Comparison of ENCODE assay signal across 22 cellular contexts in the genomic region with DNA sequence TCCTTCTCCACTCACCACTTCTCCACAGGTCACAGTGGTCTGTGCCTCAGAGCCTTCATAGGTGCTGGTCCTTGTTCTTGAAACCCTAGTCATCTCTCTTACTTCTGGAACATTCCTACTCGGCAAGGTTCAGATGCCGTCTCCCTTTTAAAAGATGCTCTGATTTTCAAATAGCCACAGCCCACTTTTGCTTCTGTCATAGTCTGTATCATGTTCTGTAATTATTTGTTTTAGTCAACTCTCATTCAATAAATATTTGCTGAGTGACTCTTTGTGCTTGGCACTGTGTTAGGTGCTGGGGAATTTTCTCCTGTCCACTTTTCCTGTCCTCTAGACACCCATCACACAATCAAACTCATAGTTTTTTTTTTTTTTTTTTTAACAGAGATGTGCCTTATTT.
A peak's percentile ranks its signal among the peaks of the same experiment; 100 is the strongest.
DNase-seq lines count a peak whose midpoint lies in the region; ATAC-seq and TF ChIP-seq lines count a peak whose summit lies in the region.
"Had no signal": no experiment of that assay in that cellular context is flagged by ENCODE, and none has a peak within 500 bp of the region (broad histone marks: within the 10 kb centered on the region; RNA-seq: fewer than 3 reads in every experiment).

No MANE protein-coding gene starts in this region.

- H3K9me3 ChIP-seq in liver (ENCODE audit: control insufficient read depth in 4 of 4, low read length in 3 of 4) = no peaks in the 10 kb centered on the region
- H3K9me3 ChIP-seq: colonic mucosa, HAP-1 had no signal

- H3K4me1 Mint-ChIP-seq in HFFc6 (ENCODE audit: low read depth) (peaks cover 43% of the 10 kb centered on the region), Calu3 (ENCODE audit: low read depth, unreplicated experiment) (peaks cover 18% of the 10 kb centered on the region)

- no TSS peak for BruUV-seq in Calu3 (replicated peaks; lab: Mats Ljungman, UMichigan)

- H3K9me3 Mint-ChIP-seq in HFFc6 (no peaks in the 10 kb centered on the region), Calu3 (ENCODE audit: low read depth, unreplicated experiment) (peaks cover 3% of the 10 kb centered on the region)
- H3K9me3 Mint-ChIP-seq: activated B cell treated with CpG ODN at 0.5 μM for 24 hours; activated naive CD8-positive, alpha-beta T cell treated with anti-CD3 and anti-CD28 coated beads for 36 hours; endodermal cell; T-helper 2 cell treated with Interferon-gamma antibody and Interleukin-4, amounts not matched to agents 5 μg/mL and 100 μg/mL, for 36 hours had no signal

- WGBS in liver = 48% methylated on average over 2 of the region's 2 CpGs

- peaks cover 0 to 14% (median 8%) of the 10 kb centered on the region in 4 donors for H3K4me1 ChIP-seq in liver (ENCODE audit: control insufficient read depth in 4 of 4, insufficient read depth in 4 of 4, low read length in 3 of 4)
- H3K4me1 ChIP-seq: colonic mucosa, HAP-1 had no signal

- DNase-seq in AG20443 (ENCODE audit: low spot score) (peak; percentile 16), HFFc6 (peak; percentile 11), astrocyte of the spinal cord (ENCODE audit: low read depth, low spot score) (peak; percentile 31), Calu3 (no peak), NCI-H510A (lab: John Stamatoyannopoulos, UW) (no peak)
- DNase-seq: activated B cell treated with CpG ODN at 0.5 μM for 24 hours; activated CD4-positive, alpha-beta T cell treated with anti-CD3 and anti-CD28 coated beads, Interleukin-2, amount 50 U/mL, for 4 hours; activated CD8-positive, alpha-beta memory T cell treated with anti-CD3 and anti-CD28 coated beads, Interleukin-2, amount 50 U/mL, for 4 hours; activated naive CD8-positive, alpha-beta T cell treated with anti-CD3 and anti-CD28 coated beads for 36 hours; brain microvascular endothelial cell; colonic mucosa; endodermal cell; KBM-7; kidney glomerular epithelial cell; mesendoderm; naive B cell; NCI-H1694 treated with DMSO at 0.1 percent for 48 hours; NCI-H82 had no signal

- intact Hi-C loops in Calu3 (cut with micrococcal nuclease; ENCODE audit: unreplicated experiment) = loop anchor here (5.0 to 10.0 kb wide), 2 partner anchors 49 to 263 kb away; no protein-coding TSS in a partner anchor

- H3K27me3 ChIP-seq in liver (ENCODE audit: control insufficient read depth in 4 of 4, insufficient read depth in 4 of 4, low read length in 3 of 4) = no peaks in the 10 kb centered on the region
- H3K27me3 ChIP-seq: brain microvascular endothelial cell, colonic mucosa had no signal

- H3K4me3 ChIP-seq in astrocyte of the spinal cord (ENCODE audit: low read depth, low read length) (no peak overlapping the region), liver (ENCODE audit: low read depth in 1 of 3, low read length in 3 of 3) (no peak overlapping the region)
- H3K4me3 ChIP-seq: colonic mucosa, HAP-1 had no signal

- no peaks in the 10 kb centered on the region for H3K36me3 ChIP-seq in liver (ENCODE audit: control insufficient read depth in 4 of 4, insufficient read depth in 3 of 4, low read depth in 1 of 4, low read length in 3 of 4)
- H3K36me3 ChIP-seq: brain microvascular endothelial cell, colonic mucosa, HAP-1 had no signal

- peak in 1 of 2 donors; percentile 39 for TF ChIP-seq RAD21 in liver (IDR thresholded peaks at IDR 0.05)

- TF ChIP-seq CTCF in HFFc6 (IDR thresholded peaks at IDR 0.05) = no peak
- no peak for TF ChIP-seq CTCF in astrocyte of the spinal cord (IDR thresholded peaks at IDR 0.05; ENCODE audit: low read depth, low read length)
- TF ChIP-seq CTCF in liver (IDR thresholded peaks at IDR 0.05; ENCODE audit: low read depth, low read length, missing input control) = no peak
- no peak for TF ChIP-seq CTCF in Calu3 (IDR thresholded peaks at IDR 0.05; ENCODE audit: unreplicated experiment)

- H3K27ac Mint-ChIP-seq in HFFc6 (no peak overlapping the region), Calu3 (ENCODE audit: unreplicated experiment) (no peak overlapping the region)
- H3K27ac Mint-ChIP-seq: activated B cell treated with CpG ODN at 0.5 μM for 24 hours; activated naive CD8-positive, alpha-beta T cell treated with anti-CD3 and anti-CD28 coated beads for 36 hours; endodermal cell; T-helper 2 cell treated with Interferon-gamma antibody and Interleukin-4, amounts not matched to agents 5 μg/mL and 100 μg/mL, for 36 hours had no signal

- CTCF ChIA-PET in Calu3 (lab: Charles Lee) = no interaction called here

- no peak overlapping the region for H3K27ac ChIP-seq in liver (ENCODE audit: low read depth in 1 of 2, low read length in 2 of 2)
- H3K27ac ChIP-seq: brain microvascular endothelial cell, colonic mucosa had no signal

- in situ Hi-C loops in astrocyte of the spinal cord (cut with HindIII; ENCODE audit: low sequenced_read_pairs) = no loop called here

- H3K36me3 Mint-ChIP-seq in HFFc6 (ENCODE audit: low read depth) (no peaks in the 10 kb centered on the region), Calu3 (ENCODE audit: insufficient read depth, unreplicated experiment) (no peaks in the 10 kb centered on the region)
- H3K36me3 Mint-ChIP-seq: activated naive CD8-positive, alpha-beta T cell treated with anti-CD3 and anti-CD28 coated beads for 36 hours; naive B cell had no signal

- peak overlapping the region; percentile 25; the same call in 1 of the 2 replicates for H3K4me3 Mint-ChIP-seq in HFFc6
- no peak overlapping the region for H3K4me3 Mint-ChIP-seq in Calu3 (ENCODE audit: low read depth, unreplicated experiment)
- H3K4me3 Mint-ChIP-seq: activated B cell treated with CpG ODN at 0.5 μM for 24 hours; activated naive CD8-positive, alpha-beta T cell treated with anti-CD3 and anti-CD28 coated beads for 36 hours; endodermal cell; naive B cell; T-helper 2 cell treated with Interferon-gamma antibody and Interleukin-4, amounts not matched to agents 5 μg/mL and 100 μg/mL, for 36 hours had no signal

- H3K27me3 Mint-ChIP-seq in HFFc6 (ENCODE audit: insufficient read depth) (peaks cover 4% of the 10 kb centered on the region), Calu3 (ENCODE audit: unreplicated experiment) (no peaks in the 10 kb centered on the region)
- H3K27me3 Mint-ChIP-seq: activated B cell treated with CpG ODN at 0.5 μM for 24 hours had no signal

- H3K9ac ChIP-seq in liver (ENCODE audit: low read depth in 1 of 2, low read length in 2 of 2) = no peak overlapping the region

- no peak for ATAC-seq in GM19397 (IDR thresholded peaks at IDR 0.05; ENCODE audit: unreplicated experiment)

TF ChIP-seq in liver, 16 proteins besides CTCF, POLR2A, EP300 and RAD21 (continues in another document):
- peak; percentile 15 for TF ChIP-seq SP1 (IDR thresholded peaks at IDR 0.05)
- peak in 1 of 2 donors; percentile 49 for TF ChIP-seq HNF4A (conservative IDR thresholded peaks at IDR 0.05)
- TF ChIP-seq FOXA1 (IDR thresholded peaks at IDR 0.05) = no peak
- no peak for TF ChIP-seq GABPA (IDR thresholded peaks at IDR 0.05 in 1 of 2, conservative IDR thresholded peaks at IDR 0.05 in 1 of 2)
- TF ChIP-seq FOXA2 (IDR thresholded peaks at IDR 0.05) = peak; percentile 53
- peak in 1 of 2 donors; percentile 71 for TF ChIP-seq JUND (IDR thresholded peaks at IDR 0.05)
- TF ChIP-seq, protein P1, sequence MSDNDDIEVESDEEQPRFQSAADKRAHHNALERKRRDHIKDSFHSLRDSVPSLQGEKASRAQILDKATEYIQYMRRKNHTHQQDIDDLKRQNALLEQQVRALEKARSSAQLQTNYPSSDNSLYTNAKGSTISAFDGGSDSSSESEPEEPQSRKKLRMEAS (IDR thresholded peaks at IDR 0.05) = peak; percentile 20
- TF ChIP-seq, protein P2, sequence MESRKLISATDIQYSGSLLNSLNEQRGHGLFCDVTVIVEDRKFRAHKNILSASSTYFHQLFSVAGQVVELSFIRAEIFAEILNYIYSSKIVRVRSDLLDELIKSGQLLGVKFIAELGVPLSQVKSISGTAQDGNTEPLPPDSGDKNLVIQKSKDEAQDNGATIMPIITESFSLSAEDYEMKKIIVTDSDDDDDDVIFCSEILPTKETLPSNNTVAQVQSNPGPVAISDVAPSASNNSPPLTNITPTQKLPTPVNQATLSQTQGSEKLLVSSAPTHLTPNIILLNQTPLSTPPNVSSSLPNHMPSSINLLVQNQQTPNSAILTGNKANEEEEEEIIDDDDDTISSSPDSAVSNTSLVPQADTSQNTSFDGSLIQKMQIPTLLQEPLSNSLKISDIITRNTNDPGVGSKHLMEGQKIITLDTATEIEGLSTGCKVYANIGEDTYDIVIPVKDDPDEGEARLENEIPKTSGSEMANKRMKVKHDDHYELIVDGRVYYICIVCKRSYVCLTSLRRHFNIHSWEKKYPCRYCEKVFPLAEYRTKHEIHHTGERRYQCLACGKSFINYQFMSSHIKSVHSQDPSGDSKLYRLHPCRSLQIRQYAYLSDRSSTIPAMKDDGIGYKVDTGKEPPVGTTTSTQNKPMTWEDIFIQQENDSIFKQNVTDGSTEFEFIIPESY (IDR thresholded peaks at IDR 0.05) = no peak
- TF ChIP-seq, protein P3, sequence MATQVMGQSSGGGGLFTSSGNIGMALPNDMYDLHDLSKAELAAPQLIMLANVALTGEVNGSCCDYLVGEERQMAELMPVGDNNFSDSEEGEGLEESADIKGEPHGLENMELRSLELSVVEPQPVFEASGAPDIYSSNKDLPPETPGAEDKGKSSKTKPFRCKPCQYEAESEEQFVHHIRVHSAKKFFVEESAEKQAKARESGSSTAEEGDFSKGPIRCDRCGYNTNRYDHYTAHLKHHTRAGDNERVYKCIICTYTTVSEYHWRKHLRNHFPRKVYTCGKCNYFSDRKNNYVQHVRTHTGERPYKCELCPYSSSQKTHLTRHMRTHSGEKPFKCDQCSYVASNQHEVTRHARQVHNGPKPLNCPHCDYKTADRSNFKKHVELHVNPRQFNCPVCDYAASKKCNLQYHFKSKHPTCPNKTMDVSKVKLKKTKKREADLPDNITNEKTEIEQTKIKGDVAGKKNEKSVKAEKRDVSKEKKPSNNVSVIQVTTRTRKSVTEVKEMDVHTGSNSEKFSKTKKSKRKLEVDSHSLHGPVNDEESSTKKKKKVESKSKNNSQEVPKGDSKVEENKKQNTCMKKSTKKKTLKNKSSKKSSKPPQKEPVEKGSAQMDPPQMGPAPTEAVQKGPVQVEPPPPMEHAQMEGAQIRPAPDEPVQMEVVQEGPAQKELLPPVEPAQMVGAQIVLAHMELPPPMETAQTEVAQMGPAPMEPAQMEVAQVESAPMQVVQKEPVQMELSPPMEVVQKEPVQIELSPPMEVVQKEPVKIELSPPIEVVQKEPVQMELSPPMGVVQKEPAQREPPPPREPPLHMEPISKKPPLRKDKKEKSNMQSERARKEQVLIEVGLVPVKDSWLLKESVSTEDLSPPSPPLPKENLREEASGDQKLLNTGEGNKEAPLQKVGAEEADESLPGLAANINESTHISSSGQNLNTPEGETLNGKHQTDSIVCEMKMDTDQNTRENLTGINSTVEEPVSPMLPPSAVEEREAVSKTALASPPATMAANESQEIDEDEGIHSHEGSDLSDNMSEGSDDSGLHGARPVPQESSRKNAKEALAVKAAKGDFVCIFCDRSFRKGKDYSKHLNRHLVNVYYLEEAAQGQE (IDR thresholded peaks at IDR 0.05) = peak; percentile 22
- TF ChIP-seq, protein P4, sequence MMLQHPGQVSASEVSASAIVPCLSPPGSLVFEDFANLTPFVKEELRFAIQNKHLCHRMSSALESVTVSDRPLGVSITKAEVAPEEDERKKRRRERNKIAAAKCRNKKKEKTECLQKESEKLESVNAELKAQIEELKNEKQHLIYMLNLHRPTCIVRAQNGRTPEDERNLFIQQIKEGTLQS (IDR thresholded peaks at IDR 0.05) = no peak
- no peak for TF ChIP-seq HNF4G (IDR thresholded peaks at IDR 0.05)

Comparison
In these comparisons a context has a peak if more than half of its experiments do, and no peak if none do; other contexts are left out.
1. DNase-seq: peak in AG20443 (single experiment), HFFc6 (single experiment) and astrocyte of the spinal cord (single experiment); none in Calu3 (single experiment) and NCI-H510A (single experiment).